Comparison of ENCODE assay signal across 1 cellular context in the genomic region with DNA sequence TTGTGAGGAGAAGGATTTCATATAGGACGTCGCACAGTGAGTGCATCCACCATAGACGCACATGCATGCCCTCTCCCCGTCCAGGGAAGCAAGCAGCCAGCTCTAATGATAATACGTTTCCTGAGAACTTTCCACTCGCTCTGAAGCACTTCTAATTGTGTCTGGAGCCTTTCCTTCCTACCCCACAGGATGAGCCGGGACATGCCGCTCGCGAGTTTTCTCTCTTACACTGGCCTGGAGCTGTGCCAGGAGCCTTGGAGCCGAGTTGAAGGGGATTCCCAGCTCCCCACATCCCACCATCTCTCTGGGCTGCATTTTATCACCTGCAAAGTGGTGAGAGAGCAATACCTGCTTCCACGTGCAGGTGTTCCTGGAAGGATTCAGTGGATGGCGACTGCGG.
TF ChIP-seq lines count a peak whose summit lies in the region.

No MANE protein-coding gene starts in this region.

TF ChIP-seq in HepG2, 621 proteins besides CTCF, POLR2A, EP300 and RAD21:
- TF ChIP-seq DPF2 (CRISPR knock-in tag; IDR thresholded peaks at IDR 0.05; ENCODE audit: borderline replicate concordance, low read depth): no peak
- TF ChIP-seq NFKBIZ (CRISPR knock-in tag; IDR thresholded peaks at IDR 0.05): no peak
- no peak for TF ChIP-seq ATM (IDR thresholded peaks at IDR 0.05; ENCODE audit: borderline replicate concordance)
- no peak for TF ChIP-seq NR2F2 (IDR thresholded peaks at IDR 0.05; ENCODE audit: borderline replicate concordance, low read depth)
- no peak for TF ChIP-seq KLF6 (CRISPR knock-in tag; IDR thresholded peaks at IDR 0.05)
- no peak for TF ChIP-seq RXRA (CRISPR knock-in tag; IDR thresholded peaks at IDR 0.05)
- no peak for TF ChIP-seq ZIK1 (CRISPR knock-in tag; IDR thresholded peaks at IDR 0.05; ENCODE audit: borderline replicate concordance, low read depth)
- no peak for TF ChIP-seq ZBTB42 (CRISPR knock-in tag; IDR thresholded peaks at IDR 0.05)
- no peak for TF ChIP-seq SALL2 (CRISPR knock-in tag; IDR thresholded peaks at IDR 0.05)
- no peak for TF ChIP-seq GATAD1 (CRISPR knock-in tag; IDR thresholded peaks at IDR 0.05)
